In genomic region chr15:79403501-79403900, GRCh38 we compare ENCODE assay signal across 19 cellular contexts.
"Had no signal": no experiment of that assay in that cellular context is flagged by ENCODE, and none has a peak within 500 bp of the region (broad histone marks: within the 10 kb centered on the region; RNA-seq: fewer than 3 reads in every experiment).

No MANE protein-coding gene starts in this region.

- H3K27ac ChIP-seq: coronary artery, left lung, testis, upper lobe of left lung had no signal

- H3K27me3 ChIP-seq: testis, upper lobe of left lung had no signal

- ATAC-seq: activated CD4-positive, CD25-positive, alpha-beta regulatory T cell treated with anti-CD3 and anti-CD28 coated beads, Interleukin-2, amount 50 U/mL, for 24 hours; activated CD8-positive, alpha-beta T cell treated with anti-CD3 and anti-CD28 coated beads, Interleukin-2, amount 10 ng/mL, durations not matched to agents 7 days and 5 days; left lung; sciatic nerve; stimulated activated memory B cell treated with anti-CD40 and anti-IgM and Interleukin-4, amounts not matched to agents 10 μg/mL and 1 μg/mL and 100 μg/mL, for 72 hours had no signal

- H3K9me3 ChIP-seq: left lung, testis, upper lobe of left lung had no signal

- DNase-seq: activated CD4-positive, alpha-beta T cell treated with anti-CD3 and anti-CD28 coated beads, Interleukin-2, amount 10 ng/mL, durations not matched to agents 7 days and 5 days; activated CD8-positive, alpha-beta T cell treated with anti-CD3 and anti-CD28 coated beads, Interleukin-2, amount 10 ng/mL, durations not matched to agents 7 days and 5 days; activated effector memory CD4-positive, alpha-beta T cell treated with anti-CD3 and anti-CD28 coated beads, Interleukin-2, amount 50 U/mL, for 16 hours; activated naive CD4-positive, alpha-beta T cell treated with anti-CD3 and anti-CD28 coated beads, Interleukin-2, amount 50 U/mL, for 16 hours; activated T-cell treated with anti-CD3 and anti-CD28 coated beads, Interleukin-2, amount 50 U/mL, for 48 hours; aorta; kidney; left lung; midbrain; nephron progenitor cell; nucleus accumbens; stimulated activated CD4-positive, alpha-beta T cell treated with anti-CD3 and anti-CD28 coated beads, Interleukin-4, amount 100 ng/mL, for 24 hours; testis; upper lobe of left lung had no signal

- H3K4me3 ChIP-seq: coronary artery, left lung, testis, upper lobe of left lung had no signal

- H3K4me3 Mint-ChIP-seq: activated CD4-positive, alpha-beta T cell treated with anti-CD3 and anti-CD28 coated beads, Interleukin-2, amount 10 ng/mL, durations not matched to agents 7 days and 5 days; activated CD8-positive, alpha-beta T cell treated with anti-CD3 and anti-CD28 coated beads, Interleukin-2, amount 10 ng/mL, durations not matched to agents 7 days and 5 days; central memory CD8-positive, alpha-beta T cell; nephron progenitor cell; stimulated activated memory B cell treated with anti-CD40 and anti-IgM and Interleukin-4, amounts not matched to agents 10 μg/mL and 1 μg/mL and 100 μg/mL, for 72 hours had no signal

- H3K4me1 Mint-ChIP-seq: activated CD4-positive, alpha-beta T cell treated with anti-CD3 and anti-CD28 coated beads, Interleukin-2, amount 10 ng/mL, durations not matched to agents 7 days and 5 days; central memory CD8-positive, alpha-beta T cell; stimulated activated memory B cell treated with anti-CD40 and anti-IgM and Interleukin-4, amounts not matched to agents 10 μg/mL and 1 μg/mL and 100 μg/mL, for 72 hours had no signal

- H3K27me3 Mint-ChIP-seq: activated CD4-positive, alpha-beta T cell treated with anti-CD3 and anti-CD28 coated beads, Interleukin-2, amount 10 ng/mL, durations not matched to agents 7 days and 5 days; central memory CD8-positive, alpha-beta T cell; stimulated activated memory B cell treated with anti-CD40 and anti-IgM and Interleukin-4, amounts not matched to agents 10 μg/mL and 1 μg/mL and 100 μg/mL, for 72 hours had no signal

- H3K4me1 ChIP-seq: left lung, testis, upper lobe of left lung had no signal

- H3K9me3 Mint-ChIP-seq: activated CD4-positive, alpha-beta T cell treated with anti-CD3 and anti-CD28 coated beads, Interleukin-2, amount 10 ng/mL, durations not matched to agents 7 days and 5 days; central memory CD8-positive, alpha-beta T cell; nephron progenitor cell; stimulated activated memory B cell treated with anti-CD40 and anti-IgM and Interleukin-4, amounts not matched to agents 10 μg/mL and 1 μg/mL and 100 μg/mL, for 72 hours had no signal

- H3K27ac Mint-ChIP-seq: activated CD4-positive, alpha-beta T cell treated with anti-CD3 and anti-CD28 coated beads, Interleukin-2, amount 10 ng/mL, durations not matched to agents 7 days and 5 days; activated CD8-positive, alpha-beta T cell treated with anti-CD3 and anti-CD28 coated beads, Interleukin-2, amount 10 ng/mL, durations not matched to agents 7 days and 5 days; nephron progenitor cell; stimulated activated memory B cell treated with anti-CD40 and anti-IgM and Interleukin-4, amounts not matched to agents 10 μg/mL and 1 μg/mL and 100 μg/mL, for 72 hours had no signal

- H3K36me3 ChIP-seq: left lung, upper lobe of left lung had no signal
